8 cellular contexts compared by ENCODE assay signal in the genomic region with DNA sequence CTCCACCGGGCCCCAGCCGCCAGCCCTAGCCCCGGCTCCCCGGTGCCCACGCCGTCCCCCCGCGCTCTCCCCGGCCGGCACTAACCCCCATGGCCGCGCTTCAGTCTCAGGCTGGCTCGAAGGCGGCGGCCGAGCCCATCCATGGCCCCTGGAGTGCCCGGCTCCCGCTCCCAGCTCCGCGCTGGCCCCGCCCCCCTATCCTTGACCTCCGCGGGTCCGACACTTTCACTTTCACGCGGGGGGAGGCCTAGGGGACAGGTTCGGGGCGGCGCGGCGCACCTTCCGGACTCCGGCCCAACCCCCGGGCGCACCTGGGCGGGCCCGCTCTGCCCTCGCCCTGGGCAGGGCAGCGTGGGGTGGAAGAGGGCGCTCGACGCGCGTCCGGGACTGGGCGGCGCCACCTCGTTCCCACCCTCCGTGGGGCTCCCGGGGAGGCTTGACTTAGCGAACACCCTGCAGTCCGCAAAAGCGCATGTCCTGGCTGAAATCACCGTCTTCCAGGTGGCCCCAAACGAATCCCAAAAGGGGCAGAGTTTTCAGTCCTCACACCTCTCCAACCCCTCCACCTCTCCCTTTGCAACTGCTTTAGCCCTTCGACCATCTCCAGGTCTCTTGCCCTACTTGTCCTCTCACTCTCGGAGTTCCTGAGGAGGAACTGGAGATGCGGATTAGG. TPM values are rescaled to one million over a fixed set of nuclear protein-coding genes. Genes with fewer than 3 reads are reported as not detected.
DNase-seq lines count a peak whose midpoint lies in the region; ATAC-seq and TF ChIP-seq lines count a peak whose summit lies in the region.

No MANE protein-coding gene starts in this region.

- H3K27me3 ChIP-seq in GM23338 (ENCODE audit: insufficient read depth) (peaks cover 39% of the 10 kb centered on the region), psoas muscle (ENCODE audit: insufficient read depth in 3 of 3, low read length in 2 of 3) (peaks cover 0 to 40% (median 17%) of the 10 kb centered on the region in 3 donors)

- H3K4me1 ChIP-seq in GM23338 (ENCODE audit: insufficient read depth) (peaks cover 13% of the 10 kb centered on the region), psoas muscle (peaks cover 4% of the 10 kb centered on the region)

- peak overlapping the region; percentile 89 for H2AFZ ChIP-seq in GM23338

- no peak overlapping the region for H3K27ac ChIP-seq in GM23338 (ENCODE audit: low read depth)
- no peak overlapping the region for H3K27ac ChIP-seq in psoas muscle

- H3K4me3 ChIP-seq in GM23338: peak overlapping the region; percentile 53; the same call in 1 of the 2 replicates
- peak overlapping the region; percentile 37 for H3K4me3 ChIP-seq in fibroblast of mammary gland (ENCODE audit: control insufficient read depth, low read depth, low read length)
- H3K4me3 ChIP-seq in psoas muscle: peak overlapping the region; percentile 74

- H3K9me3 Mint-ChIP-seq in GM23338: no peaks in the 10 kb centered on the region; the same call in 1 of the 3 replicates

- no peak overlapping the region for H3K27ac Mint-ChIP-seq in GM23338

- intact Hi-C loops in psoas muscle (cut with DNase I): no loop called here

- H3K4me3 Mint-ChIP-seq in GM23338: peak overlapping the region; percentile 66

- H3K27me3 Mint-ChIP-seq in GM23338 (ENCODE audit: insufficient read depth, low read depth, poor library complexity): peaks cover 25% of the 10 kb centered on the region

- H3K9me3 ChIP-seq in psoas muscle: no peaks in the 10 kb centered on the region

- H3F3A ChIP-seq in GM23338 (replicated peaks; ENCODE audit: low read depth): no peaks in the 10 kb centered on the region

- TF ChIP-seq CTCF in GM12874 (IDR thresholded peaks at IDR 0.05; ENCODE audit: insufficient read depth, low read depth, low read length) (peak; percentile 35; the same call in 1 of the 2 replicates), GM23338 (conservative IDR thresholded peaks at IDR 0.05; ENCODE audit: low read depth in 2 of 2) (no peak), fibroblast of mammary gland (conservative IDR thresholded peaks at IDR 0.05; ENCODE audit: control insufficient read depth, insufficient read depth, low read depth, low read length) (no peak), psoas muscle (IDR thresholded peaks at IDR 0.05) (no peak)

- H3K36me3 Mint-ChIP-seq in GM23338 (ENCODE audit: low read depth): peaks cover 2% of the 10 kb centered on the region; the same call in 1 of the 3 replicates

- peaks cover 11% of the 10 kb centered on the region for H3K4me1 Mint-ChIP-seq in GM23338

- no peaks in the 10 kb centered on the region for H4K20me1 ChIP-seq in GM23338 (replicated peaks; ENCODE audit: insufficient read depth)

- WGBS in psoas muscle, 3 donors: 2% methylated on average over 54 to 58 of the region's 58 CpGs

- ATAC-seq in GM23338: peak; percentile 70
- ATAC-seq in psoas muscle: peak; percentile 47 to 66 (median 61)

- H3K79me2 ChIP-seq in GM23338 (replicated peaks; ENCODE audit: insufficient read depth): no peaks in the 10 kb centered on the region

- DNase-seq in GM23338 (ENCODE audit: low spot score) (no peak), NCI-H1105 (lab: John Stamatoyannopoulos, UW) (peak; percentile 19), activated T-cell treated with anti-CD3 and anti-CD28 coated beads for 4 hours (peak; percentile 48), fibroblast of mammary gland (ENCODE audit: low read depth) (no peak), psoas muscle (peak; percentile 40 to 65), middle frontal gyrus (ENCODE audit: extremely low spot score, low spot score) (no peak), amniotic stem cell (lab: John Stamatoyannopoulos, UW) (no peak)

- H3K9me2 ChIP-seq in GM23338 (ENCODE audit: insufficient read depth): 0 out of 2 replicates have a peak, but pooled peaks cover 5% of the 10 kb centered on the region

- H3K36me3 ChIP-seq in GM23338 (ENCODE audit: insufficient read depth) (no peaks in the 10 kb centered on the region), psoas muscle (ENCODE audit: insufficient read depth in 1 of 2, low read depth in 1 of 2) (no peaks in the 10 kb centered on the region)

- peak overlapping the region; percentile 74 for H3K4me2 ChIP-seq in GM23338

TF ChIP-seq in GM23338, 12 proteins besides CTCF, POLR2A, EP300 and RAD21:
- TF ChIP-seq CREB1 (CRISPR knock-in tag; IDR thresholded peaks at IDR 0.05; ENCODE audit: low read depth) (no peak), ZNF331 (CRISPR knock-in tag; IDR thresholded peaks at IDR 0.05; ENCODE audit: low read depth) (no peak)
- TF ChIP-seq, protein P1, sequence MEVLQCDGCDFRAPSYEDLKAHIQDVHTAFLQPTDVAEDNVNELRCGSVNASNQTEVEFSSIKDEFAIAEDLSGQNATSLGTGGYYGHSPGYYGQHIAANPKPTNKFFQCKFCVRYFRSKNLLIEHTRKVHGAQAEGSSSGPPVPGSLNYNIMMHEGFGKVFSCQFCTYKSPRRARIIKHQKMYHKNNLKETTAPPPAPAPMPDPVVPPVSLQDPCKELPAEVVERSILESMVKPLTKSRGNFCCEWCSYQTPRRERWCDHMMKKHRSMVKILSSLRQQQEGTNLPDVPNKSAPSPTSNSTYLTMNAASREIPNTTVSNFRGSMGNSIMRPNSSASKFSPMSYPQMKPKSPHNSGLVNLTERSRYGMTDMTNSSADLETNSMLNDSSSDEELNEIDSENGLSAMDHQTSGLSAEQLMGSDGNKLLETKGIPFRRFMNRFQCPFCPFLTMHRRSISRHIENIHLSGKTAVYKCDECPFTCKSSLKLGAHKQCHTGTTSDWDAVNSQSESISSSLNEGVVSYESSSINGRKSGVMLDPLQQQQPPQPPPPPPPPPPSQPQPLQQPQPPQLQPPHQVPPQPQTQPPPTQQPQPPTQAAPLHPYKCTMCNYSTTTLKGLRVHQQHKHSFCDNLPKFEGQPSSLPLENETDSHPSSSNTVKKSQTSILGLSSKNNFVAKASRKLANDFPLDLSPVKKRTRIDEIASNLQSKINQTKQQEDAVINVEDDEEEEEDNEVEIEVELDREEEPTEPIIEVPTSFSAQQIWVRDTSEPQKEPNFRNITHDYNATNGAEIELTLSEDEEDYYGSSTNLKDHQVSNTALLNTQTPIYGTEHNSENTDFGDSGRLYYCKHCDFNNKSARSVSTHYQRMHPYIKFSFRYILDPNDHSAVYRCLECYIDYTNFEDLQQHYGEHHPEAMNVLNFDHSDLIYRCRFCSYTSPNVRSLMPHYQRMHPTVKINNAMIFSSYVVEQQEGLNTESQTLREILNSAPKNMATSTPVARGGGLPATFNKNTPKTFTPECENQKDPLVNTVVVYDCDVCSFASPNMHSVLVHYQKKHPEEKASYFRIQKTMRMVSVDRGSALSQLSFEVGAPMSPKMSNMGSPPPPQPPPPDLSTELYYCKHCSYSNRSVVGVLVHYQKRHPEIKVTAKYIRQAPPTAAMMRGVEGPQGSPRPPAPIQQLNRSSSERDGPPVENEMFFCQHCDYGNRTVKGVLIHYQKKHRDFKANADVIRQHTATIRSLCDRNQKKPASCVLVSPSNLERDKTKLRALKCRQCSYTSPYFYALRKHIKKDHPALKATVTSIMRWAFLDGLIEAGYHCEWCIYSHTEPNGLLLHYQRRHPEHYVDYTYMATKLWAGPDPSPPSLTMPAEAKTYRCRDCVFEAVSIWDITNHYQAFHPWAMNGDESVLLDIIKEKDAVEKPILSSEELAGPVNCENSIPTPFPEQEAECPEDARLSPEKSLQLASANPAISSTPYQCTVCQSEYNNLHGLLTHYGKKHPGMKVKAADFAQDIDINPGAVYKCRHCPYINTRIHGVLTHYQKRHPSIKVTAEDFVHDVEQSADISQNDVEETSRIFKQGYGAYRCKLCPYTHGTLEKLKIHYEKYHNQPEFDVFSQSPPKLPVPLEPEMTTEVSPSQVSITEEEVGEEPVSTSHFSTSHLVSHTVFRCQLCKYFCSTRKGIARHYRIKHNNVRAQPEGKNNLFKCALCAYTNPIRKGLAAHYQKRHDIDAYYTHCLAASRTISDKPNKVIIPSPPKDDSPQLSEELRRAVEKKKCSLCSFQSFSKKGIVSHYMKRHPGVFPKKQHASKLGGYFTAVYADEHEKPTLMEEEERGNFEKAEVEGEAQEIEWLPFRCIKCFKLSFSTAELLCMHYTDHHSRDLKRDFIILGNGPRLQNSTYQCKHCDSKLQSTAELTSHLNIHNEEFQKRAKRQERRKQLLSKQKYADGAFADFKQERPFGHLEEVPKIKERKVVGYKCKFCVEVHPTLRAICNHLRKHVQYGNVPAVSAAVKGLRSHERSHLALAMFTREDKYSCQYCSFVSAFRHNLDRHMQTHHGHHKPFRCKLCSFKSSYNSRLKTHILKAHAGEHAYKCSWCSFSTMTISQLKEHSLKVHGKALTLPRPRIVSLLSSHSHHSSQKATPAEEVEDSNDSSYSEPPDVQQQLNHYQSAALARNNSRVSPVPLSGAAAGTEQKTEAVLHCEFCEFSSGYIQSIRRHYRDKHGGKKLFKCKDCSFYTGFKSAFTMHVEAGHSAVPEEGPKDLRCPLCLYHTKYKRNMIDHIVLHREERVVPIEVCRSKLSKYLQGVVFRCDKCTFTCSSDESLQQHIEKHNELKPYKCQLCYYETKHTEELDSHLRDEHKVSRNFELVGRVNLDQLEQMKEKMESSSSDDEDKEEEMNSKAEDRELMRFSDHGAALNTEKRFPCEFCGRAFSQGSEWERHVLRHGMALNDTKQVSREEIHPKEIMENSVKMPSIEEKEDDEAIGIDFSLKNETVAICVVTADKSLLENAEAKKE (CRISPR knock-in tag; IDR thresholded peaks at IDR 0.05): no peak

RNA-seq across cellular contexts. Expression of a gene that starts 3.9 kb away (rescaled TPM):
- total RNA-seq in GM23338 (2014; rRNA removed; shearing (Covaris generic)): 3.0 and 5.9 TPM in 2 replicates
- 2.5 and 3.4 TPM in 2 replicates for polyA plus RNA-seq in GM23338 (2016; fragmentation: Nextera tagmentation; extraction: Ambion mirVana)
- 1 to 10 TPM; 1.2 to 2.1 (median 1.7) TPM for total RNA-seq in psoas muscle
- polyA plus RNA-seq in psoas muscle: under 1 TPM; 0.31 to 0.59 (median 0.51) TPM

RNA-seq across cellular contexts. Expression of a gene that starts 23.2 kb away (rescaled TPM):
- total RNA-seq in GM23338 (2014; rRNA removed; shearing (Covaris generic)): not detected in 2 replicates
- polyA plus RNA-seq in GM23338 (2016; fragmentation: Nextera tagmentation; extraction: Ambion mirVana): 0.68 TPM in 1 of 2 replicates, not detected in the other
- total RNA-seq in psoas muscle: 1 to 10 TPM in 1 of 4 donors, under 1 TPM in 3; 0.41 to 2.2 (median 0.61) TPM
- under 1 TPM; 0.24 to 0.90 (median 0.25) TPM for polyA plus RNA-seq in psoas muscle

Comparison
In these comparisons a context has a peak if more than half of its experiments do, and no peak if none do; other contexts are left out.
1. DNase-seq: peak in NCI-H1105 (single experiment), activated T-cell treated with anti-CD3 and anti-CD28 coated beads for 4 hours (single experiment) and psoas muscle (2 of 2); none in GM23338 (single experiment), fibroblast of mammary gland (single experiment), middle frontal gyrus (single experiment) and amniotic stem cell (single experiment).
2. Peak in every context shown above with its lines, with median percentiles within 50 percentile points of each other: H3K4me3 ChIP-seq.